In genomic region chrX:1246816-1247215, GRCh38 we compare ENCODE assay signal across 1 cellular context.
A peak's percentile ranks its signal among the peaks of the same experiment; 100 is the strongest.
TF ChIP-seq lines count a peak whose summit lies in the region.

No MANE protein-coding gene starts in this region.

TF ChIP-seq in HEK293, 187 proteins besides CTCF, POLR2A, EP300 and RAD21 (continued from another document):
- peak; percentile 63; the same call in 1 of the 2 replicates for TF ChIP-seq TRIM28 (IDR thresholded peaks at IDR 0.05; ENCODE audit: borderline replicate concordance, low read length)
- no peak for TF ChIP-seq ZNF521 (tag by site-specific recombination; IDR thresholded peaks at IDR 0.05)
- 0 out of 2 replicates have a peak, but pooled peaks have one; percentile 29 for TF ChIP-seq KLF7 (tag by site-specific recombination; IDR thresholded peaks at IDR 0.05; ENCODE audit: borderline replicate concordance)
- TF ChIP-seq ZNF76 (tag by site-specific recombination; IDR thresholded peaks at IDR 0.05; ENCODE audit: borderline replicate concordance, low read depth), result 0 out of 2 replicates have a peak, but pooled peaks have one; percentile 17
- TF ChIP-seq ZNF544 (tag by site-specific recombination; IDR thresholded peaks at IDR 0.05), result no peak
- no peak for TF ChIP-seq ELK4 (IDR thresholded peaks at IDR 0.05; ENCODE audit: borderline replicate concordance, low read depth, low read length)
- TF ChIP-seq KLF17 (tag by site-specific recombination; IDR thresholded peaks at IDR 0.05), result 0 out of 2 replicates have a peak, but pooled peaks have one; percentile 35
- 0 out of 2 replicates have a peak, but pooled peaks have one; percentile 5 for TF ChIP-seq GLI2 (tag by site-specific recombination; IDR thresholded peaks at IDR 0.05; ENCODE audit: borderline replicate concordance, low read depth)
- TF ChIP-seq ZNF324 (tag by site-specific recombination; IDR thresholded peaks at IDR 0.05), result peak; percentile 60; the same call in 1 of the 2 replicates
- TF ChIP-seq ZNF341 (tag by site-specific recombination; IDR thresholded peaks at IDR 0.05; ENCODE audit: low read depth), result 0 out of 2 replicates have a peak, but pooled peaks have one; percentile 25
- TF ChIP-seq YY1 (tag by site-specific recombination; IDR thresholded peaks at IDR 0.05), result no peak
- peak; percentile 57; the same call in 1 of the 2 replicates for TF ChIP-seq ZNF184 (tag by site-specific recombination; IDR thresholded peaks at IDR 0.05)
- TF ChIP-seq KLF10 (tag by site-specific recombination; IDR thresholded peaks at IDR 0.05), result no peak
- TF ChIP-seq YY2 (tag by site-specific recombination; IDR thresholded peaks at IDR 0.05), result no peak
- no peak for TF ChIP-seq ZNF239 (tag by site-specific recombination; IDR thresholded peaks at IDR 0.05)
- TF ChIP-seq ZBTB7A (tag by site-specific recombination; IDR thresholded peaks at IDR 0.05; ENCODE audit: low read depth), result no peak
- TF ChIP-seq ZFP69B (tag by site-specific recombination; IDR thresholded peaks at IDR 0.05), result 0 out of 2 replicates have a peak, but pooled peaks have one; percentile 48
- no peak for TF ChIP-seq MEIS1 (CRISPR knock-in tag; IDR thresholded peaks at IDR 0.05; ENCODE audit: borderline replicate concordance)
- TF ChIP-seq PRDM10 (tag by site-specific recombination; IDR thresholded peaks at IDR 0.05), result no peak
- no peak for TF ChIP-seq ZNF26 (tag by site-specific recombination; IDR thresholded peaks at IDR 0.05)
- no peak for TF ChIP-seq ZNF677 (tag by site-specific recombination; IDR thresholded peaks at IDR 0.05)
- no peak for TF ChIP-seq ZNF704 (tag by site-specific recombination; IDR thresholded peaks at IDR 0.05)
- TF ChIP-seq ZNF654 (tag by site-specific recombination; IDR thresholded peaks at IDR 0.05; ENCODE audit: low read depth), result peak; percentile 60
- peak; percentile 77; the same call in 1 of the 2 replicates for TF ChIP-seq ZNF580 (tag by site-specific recombination; IDR thresholded peaks at IDR 0.05)
- TF ChIP-seq ZNF488 (tag by site-specific recombination; IDR thresholded peaks at IDR 0.05), result no peak
